Comparison of ENCODE assay signal across 9 cellular contexts in genomic region chrX:15471016-15471415, GRCh38. TPM values are rescaled to one million over a fixed set of nuclear protein-coding genes. Genes with fewer than 3 reads are reported as not detected.
DNase-seq lines count a peak whose midpoint lies in the region; ATAC-seq and TF ChIP-seq lines count a peak whose summit lies in the region.
"Had no signal": no experiment of that assay in that cellular context is flagged by ENCODE, and none has a peak within 500 bp of the region (broad histone marks: within the 10 kb centered on the region; RNA-seq: fewer than 3 reads in every experiment).

No MANE protein-coding gene starts in this region.

- 26% methylated on average over 3 of the region's 3 CpGs for WGBS in right cardiac atrium
- WGBS in smooth muscle cell (ENCODE audit: low lambda C conversion rate): 34% methylated on average over 3 of the region's 3 CpGs

- CTCF ChIA-PET in T-cell (lab: Charles Lee): interaction anchor here in 1 of 2 donors (0.7 kb wide), 1 partner anchor 1225 kb away, joined by 3 read pairs; no protein-coding TSS in a partner anchor

- peaks cover 0 to 26% of the 10 kb centered on the region in 2 donors for H3K27me3 Mint-ChIP-seq in T-cell

- H3K27ac ChIP-seq in ascending aorta (no peak overlapping the region), right cardiac atrium (ENCODE audit: low read length) (no peak overlapping the region), smooth muscle cell (ENCODE audit: low read depth) (no peak overlapping the region)

- POLR2A ChIA-PET in T-cell (lab: Charles Lee): no interaction called here

- H3K4me3 Mint-ChIP-seq in T-cell: no peak overlapping the region
- H3K4me3 Mint-ChIP-seq: activated naive CD4-positive, alpha-beta T cell treated with anti-CD3 and anti-CD28 coated beads, Interleukin-2, amount 50 U/mL, for 24 hours had no signal

- H3K36me3 Mint-ChIP-seq in T-cell: no peaks in the 10 kb centered on the region
- H3K36me3 Mint-ChIP-seq: activated naive CD4-positive, alpha-beta T cell treated with anti-CD3 and anti-CD28 coated beads, Interleukin-2, amount 50 U/mL, for 24 hours had no signal

- no peak overlapping the region for H2AFZ ChIP-seq in smooth muscle cell (ENCODE audit: low read depth)

- no peaks in the 10 kb centered on the region for H3K36me3 ChIP-seq in ascending aorta
- no peaks in the 10 kb centered on the region for H3K36me3 ChIP-seq in smooth muscle cell (ENCODE audit: low read depth)

- intact Hi-C loops in ascending aorta (cut with DNase I) (loop anchor here (1.0 to 2.0 kb wide), 2 partner anchors 22 to 94 kb away; partner anchors contain the start of gene PIR), right cardiac atrium (cut with DNase I) (loop anchor here in 1 of 4 donors (5.0 kb wide), 1 partner anchor 124 kb away; no protein-coding TSS in a partner anchor)

- no peak overlapping the region for H3K9ac ChIP-seq in smooth muscle cell (ENCODE audit: low read depth)

- no peaks in the 10 kb centered on the region for H3K27me3 ChIP-seq in ascending aorta
- H3K27me3 ChIP-seq in right cardiac atrium (ENCODE audit: control insufficient read depth, insufficient read depth): no peaks in the 10 kb centered on the region
- H3K27me3 ChIP-seq in smooth muscle cell (ENCODE audit: low read depth): no peaks in the 10 kb centered on the region

- TF ChIP-seq CTCF in ascending aorta (IDR thresholded peaks at IDR 0.05): peak; percentile 44 to 72 (median 64)
- TF ChIP-seq CTCF in smooth muscle cell (IDR thresholded peaks at IDR 0.05; ENCODE audit: borderline replicate concordance, insufficient read depth, poor library complexity, severe bottlenecking): peak; percentile 89

- no peaks in the 10 kb centered on the region for H3K79me2 ChIP-seq in smooth muscle cell (ENCODE audit: low read depth)

- no peaks in the 10 kb centered on the region for H4K20me1 ChIP-seq in smooth muscle cell (ENCODE audit: low read depth)

- H3K4me3 ChIP-seq in ascending aorta: no peak overlapping the region
- no peak overlapping the region for H3K4me3 ChIP-seq in right cardiac atrium (ENCODE audit: low read length)
- no peak overlapping the region for H3K4me3 ChIP-seq in smooth muscle cell

- H3K9me3 ChIP-seq in ascending aorta: no peaks in the 10 kb centered on the region
- H3K9me3 ChIP-seq in right cardiac atrium (ENCODE audit: control insufficient read depth, low read length): no peaks in the 10 kb centered on the region
- H3K9me3 ChIP-seq in smooth muscle cell (replicated peaks; ENCODE audit: low read depth): no peaks in the 10 kb centered on the region

- no peak overlapping the region for H3K4me2 ChIP-seq in smooth muscle cell

- H3K4me1 ChIP-seq in ascending aorta (no peaks in the 10 kb centered on the region), right cardiac atrium (ENCODE audit: control insufficient read depth, insufficient read depth, low read length) (peaks cover 2% of the 10 kb centered on the region), smooth muscle cell (ENCODE audit: low read depth) (peaks cover 7% of the 10 kb centered on the region)

- DNase-seq in DMS 273 (lab: John Stamatoyannopoulos, UW; ENCODE audit: unreplicated experiment) (peak; percentile 85), LoVo (ENCODE audit: low spot score) (peak; percentile 53), T-cell (peak; percentile 2 to 56 (median 26)), ascending aorta (ENCODE audit: low spot score in 2 of 2) (peak in 1 of 2 donors; percentile 82), right cardiac atrium (peak; percentile 42 to 76 (median 64)), smooth muscle cell (lab: John Stamatoyannopoulos, UW; ENCODE audit: unreplicated experiment) (peak; percentile 1), epidermal melanocyte (ENCODE audit: insufficient read length, low spot score) (no peak)

- no peaks in the 10 kb centered on the region for H3K4me1 Mint-ChIP-seq in T-cell
- H3K4me1 Mint-ChIP-seq: activated naive CD4-positive, alpha-beta T cell treated with anti-CD3 and anti-CD28 coated beads, Interleukin-2, amount 50 U/mL, for 24 hours had no signal

- H3K9me3 Mint-ChIP-seq in T-cell: no peaks in the 10 kb centered on the region
- H3K9me3 Mint-ChIP-seq: activated naive CD4-positive, alpha-beta T cell treated with anti-CD3 and anti-CD28 coated beads, Interleukin-2, amount 50 U/mL, for 24 hours had no signal

- ATAC-seq in GM21529 (IDR thresholded peaks at IDR 0.05; ENCODE audit: unreplicated experiment): peak; percentile 84
- ATAC-seq in T-cell (replicated peaks in 1 of 4): peak; percentile 50 to 65 (median 58)
- ATAC-seq in right cardiac atrium: peak; percentile 77 to 80

- no peaks in the 10 kb centered on the region for H3F3A ChIP-seq in smooth muscle cell (ENCODE audit: low read depth)

- H3K27ac Mint-ChIP-seq in T-cell: no peak overlapping the region
- H3K27ac Mint-ChIP-seq: activated naive CD4-positive, alpha-beta T cell treated with anti-CD3 and anti-CD28 coated beads, Interleukin-2, amount 50 U/mL, for 24 hours had no signal

RNA-seq across cellular contexts. Expression of gene PIR, which starts 22.1 kb away (rescaled TPM):
- total RNA-seq in T-cell (under 1 TPM in 1 of 5 donors, not detected in 4; 0.51 TPM), ascending aorta (14.6 TPM), right cardiac atrium (10 to 100 TPM; 13.4 to 18.7 (median 14.7) TPM), smooth muscle cell (5.4 and 9.3 TPM in 2 replicates)
- polyA plus RNA-seq in right cardiac atrium (15.9 TPM), smooth muscle cell (14.3 and 16.5 TPM in 2 replicates)

RNA-seq across cellular contexts. Expression of gene BMX, which starts 29.6 kb away (rescaled TPM):
- not detected for total RNA-seq in T-cell
- 1.3 TPM for total RNA-seq in ascending aorta
- total RNA-seq in right cardiac atrium: 10 to 100 TPM in 2 of 4 donors, 1 to 10 TPM in 2; 5.9 to 16.3 (median 9.5) TPM
- 4.7 TPM for polyA plus RNA-seq in right cardiac atrium
- total RNA-seq in smooth muscle cell: not detected in 2 replicates
- not detected in 2 replicates for polyA plus RNA-seq in smooth muscle cell
